24 cellular contexts compared by ENCODE assay signal in genomic region chrX:150303386-150304097, GRCh38.
"Had no signal": no experiment of that assay in that cellular context is flagged by ENCODE, and none has a peak within 500 bp of the region (broad histone marks: within the 10 kb centered on the region; RNA-seq: fewer than 3 reads in every experiment).

No MANE protein-coding gene starts in this region.

- H3K27me3 Mint-ChIP-seq: activated B cell treated with CpG ODN at 0.5 μM for 24 hours; activated naive CD8-positive, alpha-beta T cell treated with anti-CD3 and anti-CD28 coated beads, Interleukin-2, amount 10 ng/mL, durations not matched to agents 7 days and 5 days had no signal

- DNase-seq: activated B cell treated with CpG ODN at 0.5 μM for 24 hours; activated CD4-positive, alpha-beta memory T cell treated with anti-CD3 and anti-CD28 coated beads for 36 hours; activated CD4-positive, alpha-beta T cell treated with anti-CD3 and anti-CD28 coated beads for 48 hours; activated effector memory CD4-positive, alpha-beta T cell treated with Interleukin-2 at 50 U/mL for 16 hours; activated naive CD4-positive, alpha-beta T cell treated with anti-CD3 and anti-CD28 coated beads for 36 hours; activated naive CD8-positive, alpha-beta T cell treated with anti-CD3 and anti-CD28 coated beads, Interleukin-2, amount 10 ng/mL, durations not matched to agents 7 days and 5 days; activated T-cell treated with anti-CD3 and anti-CD28 coated beads, Interleukin-2, amount 50 U/mL, for 48 hours; amygdala; colonic mucosa; foreskin fibroblast; left colon; nephron progenitor cell; right lobe of liver; small intestine; stomach; T1000 had no signal

- H3K36me3 Mint-ChIP-seq: activated CD4-positive, alpha-beta memory T cell treated with anti-CD3 and anti-CD28 coated beads for 36 hours; activated naive CD8-positive, alpha-beta T cell treated with anti-CD3 and anti-CD28 coated beads, Interleukin-2, amount 10 ng/mL, durations not matched to agents 7 days and 5 days; memory B cell; stimulated activated memory B cell treated with anti-CD40 and anti-IgM and Interleukin-4, amounts not matched to agents 10 μg/mL and 1 μg/mL and 100 μg/mL, for 72 hours had no signal

- H3K27ac ChIP-seq: colonic mucosa, esophagus muscularis mucosa, parathyroid adenoma, right lobe of liver, stomach, suprapubic skin, tibial nerve had no signal

- H3K9me3 ChIP-seq: colonic mucosa, esophagus muscularis mucosa, right lobe of liver, stomach, suprapubic skin, tibial nerve had no signal

- H3K4me1 Mint-ChIP-seq: activated B cell treated with CpG ODN at 0.5 μM for 24 hours; activated naive CD8-positive, alpha-beta T cell treated with anti-CD3 and anti-CD28 coated beads, Interleukin-2, amount 10 ng/mL, durations not matched to agents 7 days and 5 days; memory B cell; stimulated activated memory B cell treated with anti-CD40 and anti-IgM and Interleukin-4, amounts not matched to agents 10 μg/mL and 1 μg/mL and 100 μg/mL, for 72 hours had no signal

- H3K4me3 Mint-ChIP-seq: activated B cell treated with CpG ODN at 0.5 μM for 24 hours; activated CD4-positive, alpha-beta memory T cell treated with anti-CD3 and anti-CD28 coated beads for 36 hours; activated naive CD4-positive, alpha-beta T cell treated with anti-CD3 and anti-CD28 coated beads for 36 hours; activated naive CD8-positive, alpha-beta T cell treated with anti-CD3 and anti-CD28 coated beads, Interleukin-2, amount 10 ng/mL, durations not matched to agents 7 days and 5 days; memory B cell; nephron progenitor cell; stimulated activated memory B cell treated with anti-CD40 and anti-IgM and Interleukin-4, amounts not matched to agents 10 μg/mL and 1 μg/mL and 100 μg/mL, for 72 hours had no signal

- H3K4me3 ChIP-seq: colonic mucosa, esophagus muscularis mucosa, right lobe of liver, stomach, suprapubic skin, tibial nerve had no signal

- H3K9me3 Mint-ChIP-seq: activated B cell treated with CpG ODN at 0.5 μM for 24 hours; activated CD4-positive, alpha-beta memory T cell treated with anti-CD3 and anti-CD28 coated beads for 36 hours; activated naive CD4-positive, alpha-beta T cell treated with anti-CD3 and anti-CD28 coated beads for 36 hours; activated naive CD8-positive, alpha-beta T cell treated with anti-CD3 and anti-CD28 coated beads, Interleukin-2, amount 10 ng/mL, durations not matched to agents 7 days and 5 days; memory B cell; stimulated activated memory B cell treated with anti-CD40 and anti-IgM and Interleukin-4, amounts not matched to agents 10 μg/mL and 1 μg/mL and 100 μg/mL, for 72 hours had no signal

- FAIRE-seq: bronchial epithelial cell, keratinocyte, small intestine had no signal

- ATAC-seq: left colon; right lobe of liver; stimulated activated memory B cell treated with anti-CD40 and anti-IgM and Interleukin-4, amounts not matched to agents 10 μg/mL and 1 μg/mL and 100 μg/mL, for 72 hours had no signal

- H3K27ac Mint-ChIP-seq: activated B cell treated with CpG ODN at 0.5 μM for 24 hours; activated CD4-positive, alpha-beta memory T cell treated with anti-CD3 and anti-CD28 coated beads for 36 hours; activated naive CD4-positive, alpha-beta T cell treated with anti-CD3 and anti-CD28 coated beads for 36 hours; activated naive CD8-positive, alpha-beta T cell treated with anti-CD3 and anti-CD28 coated beads, Interleukin-2, amount 10 ng/mL, durations not matched to agents 7 days and 5 days; memory B cell; nephron progenitor cell; stimulated activated memory B cell treated with anti-CD40 and anti-IgM and Interleukin-4, amounts not matched to agents 10 μg/mL and 1 μg/mL and 100 μg/mL, for 72 hours had no signal

- H3K4me1 ChIP-seq: colonic mucosa, esophagus muscularis mucosa, right lobe of liver, stomach, suprapubic skin, tibial nerve had no signal
